12 cellular contexts compared by ENCODE assay signal in the genomic region with DNA sequence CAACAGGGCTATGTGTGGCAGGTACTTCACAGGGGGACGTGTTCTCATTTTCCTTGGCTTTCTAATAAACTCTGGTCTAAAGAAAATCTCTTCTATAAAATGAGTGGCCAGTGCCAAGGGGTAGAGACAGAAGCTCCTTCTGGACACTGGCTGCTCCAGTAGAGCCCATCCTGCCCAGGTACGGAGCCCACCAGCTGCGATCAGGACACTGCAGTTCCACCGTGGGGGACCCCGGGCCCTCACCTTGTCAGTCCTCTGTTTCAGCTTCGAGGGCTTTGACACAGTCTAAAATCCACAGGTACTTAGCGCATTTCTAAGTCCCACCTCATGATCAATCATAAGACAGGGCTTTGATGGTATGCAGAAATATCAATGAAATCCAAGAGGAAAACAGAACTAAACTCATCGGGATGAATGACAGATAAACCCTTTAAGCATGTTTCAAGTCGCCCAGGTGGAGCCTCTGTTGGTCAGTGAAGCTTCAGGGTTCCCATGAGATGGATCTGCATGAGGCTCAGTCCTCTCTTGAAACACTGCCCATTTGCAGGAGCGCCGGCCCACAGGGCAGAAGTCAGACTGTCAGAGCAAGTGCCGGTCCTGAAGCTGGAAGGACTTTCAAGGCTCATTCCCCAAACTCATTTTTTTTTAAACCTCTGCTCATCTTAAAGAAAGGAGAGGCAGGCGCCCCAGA. TPM values are rescaled to one million over a fixed set of nuclear protein-coding genes. Genes with fewer than 3 reads are reported as not detected.
DNase-seq lines count a peak whose midpoint lies in the region; ATAC-seq and TF ChIP-seq lines count a peak whose summit lies in the region.
"Had no signal": no experiment of that assay in that cellular context is flagged by ENCODE, and none has a peak within 500 bp of the region (broad histone marks: within the 10 kb centered on the region; RNA-seq: fewer than 3 reads in every experiment).

No MANE protein-coding gene starts in this region.

- peaks cover 32 to 38% of the 10 kb centered on the region in 2 donors for H3K36me3 Mint-ChIP-seq in CD14-positive monocyte
- peaks cover 38% of the 10 kb centered on the region for H3K36me3 Mint-ChIP-seq in T-helper 2 cell treated with Interferon-gamma antibody and Interleukin-4, amounts not matched to agents 5 μg/mL and 100 μg/mL, for 36 hours (ENCODE audit: low read depth)

- peaks cover 7 to 20% (median 17%) of the 10 kb centered on the region in 7 donors for H3K9me3 Mint-ChIP-seq in CD14-positive monocyte
- H3K9me3 Mint-ChIP-seq in T-helper 2 cell treated with Interferon-gamma antibody and Interleukin-4, amounts not matched to agents 5 μg/mL and 100 μg/mL, for 36 hours: peaks cover 17% of the 10 kb centered on the region

- peaks cover 41% of the 10 kb centered on the region for H3K4me1 Mint-ChIP-seq in CD14-positive monocyte
- peaks cover 59% of the 10 kb centered on the region for H3K4me1 Mint-ChIP-seq in T-helper 2 cell treated with Interferon-gamma antibody and Interleukin-4, amounts not matched to agents 5 μg/mL and 100 μg/mL, for 36 hours (ENCODE audit: low read depth)

- H3K27ac Mint-ChIP-seq in CD14-positive monocyte: no peak overlapping the region
- peak overlapping the region; percentile 98 for H3K27ac Mint-ChIP-seq in T-helper 2 cell treated with Interferon-gamma antibody and Interleukin-4, amounts not matched to agents 5 μg/mL and 100 μg/mL, for 36 hours

- no peak overlapping the region for H3K4me3 ChIP-seq in lower lobe of right lung
- H3K4me3 ChIP-seq: smooth muscle cell, thoracic aorta had no signal

- DNase-seq in CD14-positive monocyte (ENCODE audit: low spot score): peak; percentile 16
- DNase-seq in T-helper 2 cell treated with Interferon-gamma antibody and Interleukin-4, amounts not matched to agents 5 μg/mL and 100 μg/mL, for 36 hours (ENCODE audit: low spot score): no peak
- DNase-seq in lower lobe of right lung: peak; percentile 29
- no peak for DNase-seq in medulla oblongata (ENCODE audit: extremely low spot score)
- no peak for DNase-seq in NCI-H510A treated with DMSO at 0.1 percent for 48 hours (lab: John Stamatoyannopoulos, UW)
- DNase-seq in DMS79 treated with DMSO at 0.1 percent for 48 hours (lab: John Stamatoyannopoulos, UW): no peak
- no peak for DNase-seq in Right ventricle myocardium inferior (ENCODE audit: missing footprints)
- DNase-seq: left ventricle myocardium superior had no signal

- H3K27me3 Mint-ChIP-seq in CD14-positive monocyte (ENCODE audit: low read depth in 3 of 3): peaks cover 30 to 40% (median 33%) of the 10 kb centered on the region in 3 donors
- no peaks in the 10 kb centered on the region for H3K27me3 Mint-ChIP-seq in T-helper 2 cell treated with Interferon-gamma antibody and Interleukin-4, amounts not matched to agents 5 μg/mL and 100 μg/mL, for 36 hours (ENCODE audit: low read depth)

- peak overlapping the region in 1 of 2 donors; percentile 59 for H3K4me3 Mint-ChIP-seq in CD14-positive monocyte
- H3K4me3 Mint-ChIP-seq in T-helper 2 cell treated with Interferon-gamma antibody and Interleukin-4, amounts not matched to agents 5 μg/mL and 100 μg/mL, for 36 hours: peak overlapping the region; percentile 84

- H3K36me3 ChIP-seq in lower lobe of right lung: peaks cover 33% of the 10 kb centered on the region

- peaks cover 29% of the 10 kb centered on the region for H3K4me1 ChIP-seq in lower lobe of right lung
- H3K4me1 ChIP-seq: ascending aorta had no signal

- no peaks in the 10 kb centered on the region for H3K27me3 ChIP-seq in lower lobe of right lung (ENCODE audit: low read depth)
- H3K27me3 ChIP-seq: ascending aorta had no signal

- H3K27ac ChIP-seq in lower lobe of right lung: no peak overlapping the region
- H3K27ac ChIP-seq: ascending aorta, thoracic aorta had no signal

- ATAC-seq in GM21447 (IDR thresholded peaks at IDR 0.05; ENCODE audit: unreplicated experiment): peak; percentile 2
- peak in 1 of 2 donors; percentile 2 for ATAC-seq in lower lobe of right lung
- no peak for ATAC-seq in Right ventricle myocardium inferior

- H3K9me3 ChIP-seq in lower lobe of right lung: no peaks in the 10 kb centered on the region
- H3K9me3 ChIP-seq: ascending aorta, thoracic aorta had no signal

- TF ChIP-seq CTCF in CD14-positive monocyte (IDR thresholded peaks at IDR 0.05) (no peak), lower lobe of right lung (IDR thresholded peaks at IDR 0.05) (no peak)

- intact Hi-C loops in CD14-positive monocyte (cut with micrococcal nuclease) (no loop called here), lower lobe of right lung (cut with DNase I) (no loop called here), Right ventricle myocardium inferior (cut with DNase I) (no loop called here)

RNA-seq across cellular contexts. Expression of a gene that starts 20.3 kb away (rescaled TPM):
- polyA plus RNA-seq in CD14-positive monocyte: not detected
- total RNA-seq in lower lobe of right lung: not detected
- not detected for total RNA-seq in Right ventricle myocardium inferior
- total RNA-seq: ascending aorta, left ventricle myocardium superior, smooth muscle cell, thoracic aorta had no signal
- polyA plus RNA-seq: smooth muscle cell had no signal

RNA-seq across cellular contexts. Expression of a gene that starts 29.7 kb away (rescaled TPM):
- polyA plus RNA-seq in CD14-positive monocyte: 10 to 100 TPM; 14.1 to 35.0 TPM
- total RNA-seq in lower lobe of right lung: 135 TPM
- total RNA-seq in Right ventricle myocardium inferior: 33.3 TPM

Comparison
In these comparisons a context has a peak if more than half of its experiments do, and no peak if none do; other contexts are left out.
1. DNase-seq: peak in CD14-positive monocyte (single experiment) and lower lobe of right lung (single experiment); none in T-helper 2 cell treated with Interferon-gamma antibody and Interleukin-4, amounts not matched to agents 5 μg/mL and 100 μg/mL, for 36 hours (single experiment), medulla oblongata (single experiment), NCI-H510A treated with DMSO at 0.1 percent for 48 hours (single experiment), DMS79 treated with DMSO at 0.1 percent for 48 hours (single experiment) and Right ventricle myocardium inferior (single experiment).